In genomic region chr5:98836175-98836574, GRCh38 we compare ENCODE assay signal across 14 cellular contexts.
"Had no signal": no experiment of that assay in that cellular context is flagged by ENCODE, and none has a peak within 500 bp of the region (broad histone marks: within the 10 kb centered on the region; RNA-seq: fewer than 3 reads in every experiment).

No MANE protein-coding gene starts in this region.

- H3K27ac ChIP-seq: cardiac muscle cell, heart right ventricle, prostate gland, right atrium auricular region, transverse colon, vagina had no signal

- H3K36me3 ChIP-seq: cardiac muscle cell, heart right ventricle, prostate gland, right atrium auricular region, transverse colon, vagina had no signal

- H3K9me3 ChIP-seq: heart right ventricle, prostate gland, right atrium auricular region, transverse colon, vagina had no signal

- H3K27me3 ChIP-seq: cardiac muscle cell, heart right ventricle, right atrium auricular region, transverse colon, vagina had no signal

- FAIRE-seq: TTC549 had no signal

- ATAC-seq: activated CD4-positive, alpha-beta T cell treated with anti-CD3 and anti-CD28 coated beads for 36 hours; heart right ventricle; left ventricle myocardium superior; stimulated activated naive CD8-positive, alpha-beta T cell treated with anti-CD3 and anti-CD28 coated beads, Interleukin-15, Interleukin-2, amounts not matched to agents 100 U/mL and 50 U/mL, for 24 hours; WTC11 had no signal

- DNase-seq: activated CD4-positive, alpha-beta T cell treated with anti-CD3 and anti-CD28 coated beads for 36 hours; activated CD4-positive, alpha-beta T cell treated with anti-CD3 and anti-CD28 coated beads, Interleukin-2, amount 50 U/mL, for 48 hours; heart right ventricle; left ventricle myocardium superior; naive B cell; stimulated activated naive CD8-positive, alpha-beta T cell treated with anti-CD3 and anti-CD28 coated beads, Interleukin-15, Interleukin-2, amounts not matched to agents 100 U/mL and 50 U/mL, for 24 hours; substantia nigra; transverse colon had no signal

- H3K4me3 ChIP-seq: cardiac muscle cell, heart right ventricle, prostate gland, right atrium auricular region, transverse colon, vagina had no signal

- H3K4me1 ChIP-seq: heart right ventricle, prostate gland, right atrium auricular region, transverse colon, vagina had no signal
